Comparison of ENCODE assay signal across 10 cellular contexts in genomic region chr5:147417133-147417813, GRCh38.
DNase-seq lines count a peak whose midpoint lies in the region; ATAC-seq and TF ChIP-seq lines count a peak whose summit lies in the region.
"Had no signal": no experiment of that assay in that cellular context is flagged by ENCODE, and none has a peak within 500 bp of the region (broad histone marks: within the 10 kb centered on the region; RNA-seq: fewer than 3 reads in every experiment).

No MANE protein-coding gene starts in this region.

- H3K27me3 Mint-ChIP-seq in natural killer cell treated with Interleukin-12 subunit alpha and Interleukin-12 subunit beta and Interleukin-15 and Interleukin-18, amount 100 ng/mL, for 72 hours = peaks cover 8 to 50% of the 10 kb centered on the region in 2 donors
- H3K27me3 Mint-ChIP-seq in activated T-cell treated with anti-CD3 and anti-CD28 coated beads, Interleukin-2, amount 50 U/mL, for 72 hours (ENCODE audit: low read depth) = no peaks in the 10 kb centered on the region

- H3K9ac ChIP-seq in skeletal muscle tissue (ENCODE audit: low read depth in 1 of 3, low read length in 3 of 3) = no peak overlapping the region

- H3K4me1 Mint-ChIP-seq in natural killer cell treated with Interleukin-12 subunit alpha and Interleukin-12 subunit beta and Interleukin-15 and Interleukin-18, amount 100 ng/mL, for 72 hours (ENCODE audit: low read depth in 2 of 2) = no peaks in the 10 kb centered on the region
- no peaks in the 10 kb centered on the region for H3K4me1 Mint-ChIP-seq in activated T-cell treated with anti-CD3 and anti-CD28 coated beads, Interleukin-2, amount 50 U/mL, for 72 hours (ENCODE audit: low read depth)

- peaks cover 4% of the 10 kb centered on the region for H3K9me3 Mint-ChIP-seq in natural killer cell treated with Interleukin-12 subunit alpha and Interleukin-12 subunit beta and Interleukin-15 and Interleukin-18, amount 100 ng/mL, for 72 hours
- no peaks in the 10 kb centered on the region for H3K9me3 Mint-ChIP-seq in activated T-cell treated with anti-CD3 and anti-CD28 coated beads, Interleukin-2, amount 50 U/mL, for 72 hours

- no peak overlapping the region for H3K4me3 Mint-ChIP-seq in natural killer cell treated with Interleukin-12 subunit alpha and Interleukin-12 subunit beta and Interleukin-15 and Interleukin-18, amount 100 ng/mL, for 72 hours
- no peak overlapping the region for H3K4me3 Mint-ChIP-seq in activated T-cell treated with anti-CD3 and anti-CD28 coated beads, Interleukin-2, amount 50 U/mL, for 72 hours

- peak; percentile 50 for DNase-seq in LNCaP clone FGC (ENCODE audit: low read depth)
- peak; percentile 94 for DNase-seq in astrocyte of the hippocampus (ENCODE audit: low read depth, low spot score)
- DNase-seq in left ventricle myocardium superior = peak; percentile 49
- no peak for DNase-seq in natural killer cell treated with Interleukin-12 subunit alpha and Interleukin-12 subunit beta and Interleukin-15 and Interleukin-18, amount 100 ng/mL, for 72 hours (ENCODE audit: low spot score)
- no peak for DNase-seq in HuH-7.5 (ENCODE audit: low spot score)
- no peak for DNase-seq in activated T-cell treated with anti-CD3 and anti-CD28 coated beads, Interleukin-2, amount 50 U/mL, for 72 hours
- DNase-seq: GF-D8 had no signal

- intact Hi-C loops in left ventricle myocardium superior (cut with micrococcal nuclease) = no loop called here

- no peak overlapping the region for H3K27ac Mint-ChIP-seq in natural killer cell treated with Interleukin-12 subunit alpha and Interleukin-12 subunit beta and Interleukin-15 and Interleukin-18, amount 100 ng/mL, for 72 hours
- H3K27ac Mint-ChIP-seq in activated T-cell treated with anti-CD3 and anti-CD28 coated beads, Interleukin-2, amount 50 U/mL, for 72 hours = no peak overlapping the region

- peaks cover 0 to 12% (median 2%) of the 10 kb centered on the region in 3 donors for H3K36me3 ChIP-seq in skeletal muscle tissue (ENCODE audit: control insufficient read depth in 3 of 3, insufficient read depth in 3 of 3, low read length in 3 of 3)

- H3K4me3 ChIP-seq in LNCaP clone FGC (ENCODE audit: low read depth, low read length) (no peak overlapping the region), skeletal muscle tissue (ENCODE audit: low read length in 3 of 3) (no peak overlapping the region)
- H3K4me3 ChIP-seq: SJCRH30 had no signal

- ATAC-seq in left ventricle myocardium superior (peak; percentile 88), HG03159 (IDR thresholded peaks at IDR 0.05; ENCODE audit: unreplicated experiment) (no peak)
- ATAC-seq in natural killer cell treated with Interleukin-12 subunit alpha and Interleukin-12 subunit beta and Interleukin-15 and Interleukin-18, amount 100 ng/mL, for 72 hours = no peak
- no peak for ATAC-seq in activated T-cell treated with anti-CD3 and anti-CD28 coated beads, Interleukin-2, amount 50 U/mL, for 72 hours (replicated peaks in 1 of 2)

- TF ChIP-seq CTCF in LNCaP clone FGC (IDR thresholded peaks at IDR 0.05; ENCODE audit: control insufficient read depth, extremely low read depth, insufficient read depth) = no peak

- H3K9me3 ChIP-seq in skeletal muscle tissue (ENCODE audit: control insufficient read depth in 3 of 3, low read length in 3 of 3) = no peaks in the 10 kb centered on the region
- H3K9me3 ChIP-seq: SJCRH30 had no signal

- H3K4me1 ChIP-seq in skeletal muscle tissue (ENCODE audit: control insufficient read depth in 3 of 3, insufficient read depth in 3 of 3, low read length in 3 of 3) = peaks cover 38 to 53% (median 40%) of the 10 kb centered on the region in 3 donors

- no peaks in the 10 kb centered on the region for H3K36me3 Mint-ChIP-seq in natural killer cell treated with Interleukin-12 subunit alpha and Interleukin-12 subunit beta and Interleukin-15 and Interleukin-18, amount 100 ng/mL, for 72 hours
- H3K36me3 Mint-ChIP-seq in activated T-cell treated with anti-CD3 and anti-CD28 coated beads, Interleukin-2, amount 50 U/mL, for 72 hours (ENCODE audit: insufficient read depth in 2 of 2) = no peaks in the 10 kb centered on the region

- H3K27me3 ChIP-seq in skeletal muscle tissue (ENCODE audit: control insufficient read depth in 3 of 3, insufficient read depth in 3 of 3, low read length in 3 of 3) = no peaks in the 10 kb centered on the region
- H3K27me3 ChIP-seq: SJCRH30 had no signal

- H3K27ac ChIP-seq in skeletal muscle tissue (ENCODE audit: low read depth, low read length) = peak overlapping the region; percentile 20
- H3K27ac ChIP-seq: SJCRH30 had no signal

Comparison
In these comparisons a context has a peak if more than half of its experiments do, and no peak if none do; other contexts are left out.
1. DNase-seq: peak in LNCaP clone FGC (single experiment), astrocyte of the hippocampus (single experiment) and left ventricle myocardium superior (single experiment); none in natural killer cell treated with Interleukin-12 subunit alpha and Interleukin-12 subunit beta and Interleukin-15 and Interleukin-18, amount 100 ng/mL, for 72 hours (single experiment), HuH-7.5 (single experiment) and activated T-cell treated with anti-CD3 and anti-CD28 coated beads, Interleukin-2, amount 50 U/mL, for 72 hours (0 of 2).